In the genomic region with DNA sequence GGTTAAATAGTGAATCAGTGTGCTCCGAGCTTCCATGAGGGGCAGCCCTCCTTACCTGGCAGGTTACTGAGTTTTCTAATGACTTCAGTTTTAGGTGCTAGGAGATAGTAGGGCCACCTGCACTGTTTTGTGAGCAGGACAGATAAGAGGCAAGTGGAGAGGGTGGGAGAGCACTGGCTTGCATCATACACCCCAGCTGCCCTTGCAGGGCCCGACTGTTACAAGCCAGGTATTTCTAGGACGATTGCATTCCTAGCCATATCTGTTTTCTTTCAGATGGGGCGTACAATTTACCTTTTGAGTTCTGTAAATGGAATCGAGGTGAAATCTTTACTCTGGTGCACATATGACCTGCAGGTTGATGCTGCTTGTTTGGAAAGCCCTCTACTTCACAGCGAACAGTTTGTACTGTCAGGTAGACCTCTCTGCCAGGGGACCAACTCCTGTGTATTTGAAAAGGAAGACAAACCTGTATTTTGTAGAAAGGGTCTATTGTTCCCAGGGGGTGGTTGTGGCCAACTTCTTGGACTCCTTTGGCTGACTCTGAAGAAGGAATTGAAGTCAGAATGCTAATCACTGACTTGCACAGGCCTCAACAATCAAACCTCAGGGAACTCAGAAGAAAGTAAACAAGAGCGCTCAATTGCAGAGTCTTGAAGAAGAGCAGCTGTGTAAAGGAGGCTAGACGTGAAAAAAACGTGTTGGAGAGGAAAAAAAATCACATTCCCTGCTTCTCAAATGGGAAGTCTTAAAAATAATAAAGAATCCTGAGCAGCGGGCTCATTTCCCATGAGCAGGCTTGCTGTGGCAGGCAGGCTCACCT, we compare ENCODE assay signal across 13 cellular contexts. TPM values are rescaled to one million over a fixed set of nuclear protein-coding genes. Genes with fewer than 3 reads are reported as not detected.
DNase-seq lines count a peak whose midpoint lies in the region; ATAC-seq and TF ChIP-seq lines count a peak whose summit lies in the region.
"Had no signal": no experiment of that assay in that cellular context is flagged by ENCODE, and none has a peak within 500 bp of the region (broad histone marks: within the 10 kb centered on the region; RNA-seq: fewer than 3 reads in every experiment).

No MANE protein-coding gene starts in this region.

- no peak for TF ChIP-seq CTCF in H9 (conservative IDR thresholded peaks at IDR 0.05)
- no peak for TF ChIP-seq CTCF in adrenal gland (IDR thresholded peaks at IDR 0.05)
- TF ChIP-seq CTCF in prostate gland (IDR thresholded peaks at IDR 0.05), result no peak
- no peak for TF ChIP-seq CTCF in foreskin keratinocyte (conservative IDR thresholded peaks at IDR 0.05)

- TF ChIP-seq POLR2A in adrenal gland (IDR thresholded peaks at IDR 0.05) (no peak), prostate gland (IDR thresholded peaks at IDR 0.05) (no peak), GM18505 (IDR thresholded peaks at IDR 0.05; ENCODE audit: borderline replicate concordance, extremely low read depth, insufficient read depth, insufficient read length) (no peak)

- no peaks in the 10 kb centered on the region for H3K23me2 ChIP-seq in H9 (ENCODE audit: insufficient read length, low read depth, low read length, poor library complexity, severe bottlenecking)

- peaks cover 0 to 3% (median 3%) of the 10 kb centered on the region in 3 experiments; a peak in 2 of 7 replicates for H3K36me3 Mint-ChIP-seq in H9 (ENCODE audit: insufficient read depth in 1 of 3, low read depth in 3 of 3)

- H2AFZ ChIP-seq in H9 (ENCODE audit: low read length), result no peak overlapping the region

- no peak overlapping the region for H3T11ph ChIP-seq in H9 (ENCODE audit: low read length)

- WGBS in H9 (ENCODE audit: extremely low coverage, insufficient read length, low lambda C conversion rate), result no CpG with 5 or more reads among the region's 10 CpGs
- 59 to 70% (median 68%) methylated on average over 10 of the region's 10 CpGs for WGBS in adrenal gland, 4 donors
- WGBS in prostate gland, result 26% methylated on average over 10 of the region's 10 CpGs

- no peak overlapping the region for H3K4me3 Mint-ChIP-seq in H9

- no peak for ATAC-seq in foreskin keratinocyte
- ATAC-seq in sciatic nerve, result no peak
- ATAC-seq in GM18505 (IDR thresholded peaks at IDR 0.05; ENCODE audit: unreplicated experiment), result no peak

- H2BK12ac ChIP-seq in H9 (ENCODE audit: insufficient read length, low read depth, low read length), result no peak overlapping the region

- intact Hi-C loops in adrenal gland (cut with DNase I), result no loop called here
- intact Hi-C loops in prostate gland (cut with DNase I), result loop anchor here (5.0 kb wide), 1 partner anchor 49 kb away; no protein-coding TSS in a partner anchor
- intact Hi-C loops in sciatic nerve (cut with DNase I), result no loop called here

- DNase-seq in H9, result no peak
- no peak for DNase-seq in adrenal gland
- DNase-seq in prostate gland (ENCODE audit: low spot score), result peak; percentile 75
- DNase-seq in foreskin keratinocyte, result no peak
- DNase-seq in sciatic nerve (ENCODE audit: low spot score), result no peak
- no peak for DNase-seq in NCI-H69 (lab: John Stamatoyannopoulos, UW)
- DNase-seq: brain microvascular endothelial cell, kidney glomerular epithelial cell, NCI-H446, uterus had no signal

- no peak overlapping the region for H4K91ac ChIP-seq in H9 (ENCODE audit: insufficient read length, low read depth, low read length)

- H4K8ac ChIP-seq in H9 (replicated peaks; ENCODE audit: insufficient read length, low read depth, low read length), result no peak overlapping the region

- H3K4me1 ChIP-seq in H9 (ENCODE audit: insufficient read depth, low read length), result no peaks in the 10 kb centered on the region; the same call in 1 of the 2 replicates
- H3K4me1 ChIP-seq in adrenal gland (replicated peaks in 1 of 2), result peaks cover 41 to 75% of the 10 kb centered on the region in 2 donors
- peaks cover 10% of the 10 kb centered on the region for H3K4me1 ChIP-seq in iPS-18a (ENCODE audit: control insufficient read depth, low read depth, low read length)
- H3K4me1 ChIP-seq in prostate gland (replicated peaks), result peaks cover 10% of the 10 kb centered on the region
- peaks cover 11% of the 10 kb centered on the region for H3K4me1 ChIP-seq in foreskin keratinocyte
- H3K4me1 ChIP-seq: uterus had no signal

- H3K9ac ChIP-seq in H9 (ENCODE audit: extremely low read depth, insufficient read length, low read length), result no peak overlapping the region
- no peak overlapping the region for H3K9ac ChIP-seq in iPS-18a (ENCODE audit: low read length)
- H3K9ac ChIP-seq: BLaER1 treated with 17β-estradiol and CSF1 and Interleukin-3, amounts not matched to agents 10 nM and 100 nM had no signal

- H3K14ac ChIP-seq in H9 (ENCODE audit: insufficient read depth, low read length), result no peak overlapping the region

- H4K20me1 ChIP-seq in H9 (ENCODE audit: control insufficient read depth, insufficient read depth, insufficient read length), result no peaks in the 10 kb centered on the region

- H3K79me1 ChIP-seq in H9 (ENCODE audit: insufficient read depth, low read depth, low read length, poor library complexity, severe bottlenecking), result no peaks in the 10 kb centered on the region

- H3K4me1 Mint-ChIP-seq in H9, result peaks cover 15 to 17% of the 10 kb centered on the region in 2 experiments

- H3K4me2 ChIP-seq in H9 (ENCODE audit: insufficient read depth, insufficient read length, low read length), result no peak overlapping the region
- H3K4me2 ChIP-seq: BLaER1 treated with 17β-estradiol and CSF1 and Interleukin-3, amounts not matched to agents 10 nM and 100 nM had no signal

- H3K4ac ChIP-seq in H9 (ENCODE audit: low read depth, low read length), result no peak overlapping the region

- H2BK15ac ChIP-seq in H9 (ENCODE audit: low read depth, low read length), result no peak overlapping the region

- no peak overlapping the region for H2BK120ac ChIP-seq in H9 (ENCODE audit: low read depth, low read length, poor library complexity, severe bottlenecking)

- H4K5ac ChIP-seq in H9 (ENCODE audit: insufficient read length, low read depth, low read length), result no peak overlapping the region

- H3K27me3 ChIP-seq in H9 (ENCODE audit: insufficient read depth, low read length) (no peaks in the 10 kb centered on the region), adrenal gland (no peaks in the 10 kb centered on the region), iPS-18a (ENCODE audit: control insufficient read depth, insufficient read depth, low read length) (no peaks in the 10 kb centered on the region), prostate gland (replicated peaks; ENCODE audit: insufficient read depth) (no peaks in the 10 kb centered on the region), foreskin keratinocyte (no peaks in the 10 kb centered on the region)
- H3K27me3 ChIP-seq: BLaER1 treated with 17β-estradiol and CSF1 and Interleukin-3, amounts not matched to agents 10 nM and 100 nM; brain microvascular endothelial cell; uterus had no signal

- H3K18ac ChIP-seq in H9 (ENCODE audit: insufficient read length, low read depth, low read length), result no peak overlapping the region

- no peak overlapping the region for H2AK5ac ChIP-seq in H9 (ENCODE audit: insufficient read length, low read length)

- H3K9me3 Mint-ChIP-seq in H9, result no peaks in the 10 kb centered on the region

- H3K27ac Mint-ChIP-seq in H9, result peak overlapping the region; percentile 9 to 71 (median 45); a peak in 4 of 7 replicates

- no peak overlapping the region for H2BK5ac ChIP-seq in H9 (ENCODE audit: insufficient read length, low read length)

- no peak overlapping the region for H3K4me3 ChIP-seq in adrenal gland
- no peak overlapping the region for H3K4me3 ChIP-seq in iPS-18a (ENCODE audit: low read length)
- no peak overlapping the region for H3K4me3 ChIP-seq in prostate gland
- H3K4me3 ChIP-seq: BLaER1 treated with 17β-estradiol and CSF1 and Interleukin-3, amounts not matched to agents 10 nM and 100 nM; uterus had no signal

- no peaks in the 10 kb centered on the region for H3K27me3 Mint-ChIP-seq in H9 (ENCODE audit: low read depth)

- no peaks in the 10 kb centered on the region for H3K36me3 ChIP-seq in adrenal gland (replicated peaks in 1 of 2)
- no peaks in the 10 kb centered on the region for H3K36me3 ChIP-seq in iPS-18a (ENCODE audit: control insufficient read depth, low read depth, low read length)
- no peaks in the 10 kb centered on the region for H3K36me3 ChIP-seq in prostate gland
- H3K36me3 ChIP-seq: brain microvascular endothelial cell, uterus had no signal

- no peaks in the 10 kb centered on the region for H3K9me3 ChIP-seq in H9 (ENCODE audit: control insufficient read depth, low read depth, low read length)
- no peaks in the 10 kb centered on the region for H3K9me3 ChIP-seq in adrenal gland (replicated peaks in 1 of 3)
- H3K9me3 ChIP-seq in iPS-18a (ENCODE audit: control insufficient read depth, low read depth, low read length), result no peaks in the 10 kb centered on the region
- no peaks in the 10 kb centered on the region for H3K9me3 ChIP-seq in prostate gland
- H3K9me3 ChIP-seq: uterus had no signal

- no peak overlapping the region for H3K56ac ChIP-seq in H9 (ENCODE audit: insufficient read length, low read depth, low read length)

- H3K27ac ChIP-seq in H9 (ENCODE audit: insufficient read length, low read depth, low read length) (no peak overlapping the region), adrenal gland (peak overlapping the region in 3 of 5 donors; percentile 66 to 84 (median 83)), iPS-18a (ENCODE audit: low read length) (peak overlapping the region; percentile 16), prostate gland (peak overlapping the region; percentile 51 to 67), foreskin keratinocyte (no peak overlapping the region)
- H3K27ac ChIP-seq: BLaER1 treated with 17β-estradiol and CSF1 and Interleukin-3, amounts not matched to agents 10 nM and 100 nM had no signal

- H3K79me2 ChIP-seq in H9 (ENCODE audit: insufficient read depth, low read length), result no peaks in the 10 kb centered on the region; the same call in 1 of the 2 replicates

- no peak overlapping the region for H2BK20ac ChIP-seq in H9 (ENCODE audit: low read depth, low read length, poor library complexity, severe bottlenecking)

- no peak overlapping the region for H3K23ac ChIP-seq in H9 (ENCODE audit: insufficient read length, low read depth, low read length)

RNA-seq across cellular contexts. Expression of a gene that starts 57.2 kb away (rescaled TPM):
- total RNA-seq in H9 (2021), result 25.2 and 28.7 TPM in 2 replicates
- 10 to 100 TPM; 17.3 to 46.6 (median 25.1) TPM for total RNA-seq in adrenal gland
- 10 to 100 TPM in 2 of 3 donors, 1 to 10 TPM in 1; 9.7 to 13.8 (median 10.8) TPM for polyA plus RNA-seq in adrenal gland
- total RNA-seq in prostate gland, result 10 to 100 TPM; 26.7 to 33.6 TPM
- 11.2 and 12.6 TPM in 2 replicates for total RNA-seq in foreskin keratinocyte
- polyA plus RNA-seq in foreskin keratinocyte, result 4.7 and 4.8 TPM in 2 replicates
- total RNA-seq in sciatic nerve, result 38.8 TPM

Comparison
In these comparisons a context has a peak if more than half of its experiments do, and no peak if none do; other contexts are left out.
1. H3K27ac ChIP-seq: peak in adrenal gland (3 of 5), iPS-18a (single experiment) and prostate gland (2 of 2); none in H9 (single experiment) and foreskin keratinocyte (single experiment).